ENCODE assay signal across 17 cellular contexts in the genomic region with DNA sequence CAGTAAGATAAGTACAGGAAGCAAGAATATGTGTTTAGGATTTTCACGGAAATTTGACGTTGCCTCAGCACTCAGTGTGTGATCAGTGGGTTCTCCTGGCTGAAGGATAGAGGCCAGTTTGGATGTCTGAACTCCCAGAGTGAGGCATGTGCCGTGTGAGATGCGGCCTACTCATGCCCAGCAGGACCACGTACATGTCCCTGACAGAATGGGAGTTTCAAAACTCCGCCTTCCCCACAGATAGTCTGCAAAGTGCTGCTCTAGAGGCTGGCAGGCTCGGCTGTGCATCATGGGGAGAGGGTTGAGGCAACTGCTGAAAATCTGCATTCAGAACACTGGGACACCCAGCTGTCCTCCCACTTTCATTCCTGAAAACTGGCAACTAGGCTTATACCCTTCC. TPM values are rescaled to one million over a fixed set of nuclear protein-coding genes. Genes with fewer than 3 reads are reported as not detected.
DNase-seq lines count a peak whose midpoint lies in the region; ATAC-seq, FAIRE-seq and TF ChIP-seq lines count a peak whose summit lies in the region.
"Had no signal": no experiment of that assay in that cellular context is flagged by ENCODE, and none has a peak within 500 bp of the region (broad histone marks: within the 10 kb centered on the region; RNA-seq: fewer than 3 reads in every experiment).

No MANE protein-coding gene starts in this region.

- POLR2A ChIA-PET in K562 (lab: Yijun Ruan, JAX) = no interaction called here
- POLR2A ChIA-PET in RWPE1 (lab: Yijun Ruan, JAX; ENCODE audit: low non-redundant PET) = no interaction called here

- H3K4me3 ChIP-seq in heart left ventricle (no peak overlapping the region), K562 (no peak overlapping the region)
- H3K4me3 ChIP-seq: MG63 had no signal

- H3K27me3 ChIP-seq in heart left ventricle (no peaks in the 10 kb centered on the region), K562 (ENCODE audit: control insufficient read depth in 2 of 2, insufficient read depth in 2 of 2, low read length in 2 of 2) (no peaks in the 10 kb centered on the region)
- H3K27me3 ChIP-seq: MG63 had no signal

- TF ChIP-seq CTCF in heart left ventricle (IDR thresholded peaks at IDR 0.05) (no peak), K562 (IDR thresholded peaks at IDR 0.05 in 2 of 3, conservative IDR thresholded peaks at IDR 0.05 in 1 of 3; ENCODE audit: insufficient read depth in 2 of 3, low read depth in 1 of 3, low read length in 3 of 3) (no peak), RWPE1 (conservative IDR thresholded peaks at IDR 0.05; ENCODE audit: low read depth) (no peak)

- WGBS in heart left ventricle, 4 donors = 65 to 77% (median 67%) methylated on average over 7 of the region's 7 CpGs
- WGBS in K562 (ENCODE audit: insufficient coverage, low coverage, missing lambda C conversion rate) = 61% methylated on average over 7 of the region's 7 CpGs

- ATAC-seq in Right ventricle myocardium inferior = peak; percentile 27
- ATAC-seq in heart left ventricle = no peak
- ATAC-seq in K562 = no peak
- no peak for ATAC-seq in GM18858 (IDR thresholded peaks at IDR 0.05; ENCODE audit: unreplicated experiment)
- no peak for ATAC-seq in GM18517 (IDR thresholded peaks at IDR 0.05; ENCODE audit: unreplicated experiment)
- ATAC-seq: PC-3 had no signal

- H3K4me1 ChIP-seq in heart left ventricle (peaks cover 6 to 57% (median 30%) of the 10 kb centered on the region in 12 donors), K562 (replicated peaks in 1 of 2; ENCODE audit: control insufficient read depth in 2 of 2, insufficient read depth in 2 of 2, low read length in 2 of 2) (peaks cover 0 to 7% of the 10 kb centered on the region in 2 experiments; a peak in 3 of 5 replicates)

- H3K27ac ChIP-seq in heart left ventricle = peak overlapping the region in 5 of 12 donors; percentile 8 to 52 (median 27)
- no peak overlapping the region for H3K27ac ChIP-seq in K562 (ENCODE audit: extremely low read depth, low read depth, low read length)
- H3K27ac ChIP-seq in RWPE1 = no peak overlapping the region

- H3K9me3 ChIP-seq in heart left ventricle = no peaks in the 10 kb centered on the region
- H3K9me3 ChIP-seq in K562 (replicated peaks; ENCODE audit: control insufficient read depth, insufficient read depth, low read depth, low read length) = no peaks in the 10 kb centered on the region
- H3K9me3 ChIP-seq: MG63 had no signal

- TF ChIP-seq EP300 in K562 (IDR thresholded peaks at IDR 0.05; ENCODE audit: low read length) = no peak

- H3K79me2 ChIP-seq in K562 (ENCODE audit: control insufficient read depth, insufficient read depth, low read length) = no peaks in the 10 kb centered on the region

- intact Hi-C loops in Right ventricle myocardium inferior (cut with DNase I) = no loop called here
- intact Hi-C loops in heart left ventricle (cut with DNase I) = loop anchor here in 3 of 10 donors (5.0 kb wide), 2 partner anchors 37 to 42 kb away; no protein-coding TSS in a partner anchor
- intact Hi-C loops in K562 (cut with micrococcal nuclease) = no loop called here

- no peaks in the 10 kb centered on the region for H4K20me1 ChIP-seq in K562 (replicated peaks; ENCODE audit: control insufficient read depth, insufficient read depth, low read length)

- H3K9me1 ChIP-seq in K562 (ENCODE audit: control insufficient read depth, insufficient read depth, low read length) = no peaks in the 10 kb centered on the region

- no peak for DNase-seq in Right ventricle myocardium inferior (ENCODE audit: missing footprints)
- DNase-seq in heart left ventricle = no peak
- DNase-seq in K562 (ENCODE audit: extremely low read depth in 1 of 4, low spot score in 3 of 4) = no peak
- peak; percentile 49 for DNase-seq in islet precursor cell
- no peak for DNase-seq in urothelium cell line (ENCODE audit: low spot score)
- DNase-seq in RWPE1 (ENCODE audit: low spot score) = no peak
- DNase-seq: CD4-positive, alpha-beta memory T cell; GOT3; MG63; NCI-H1092; NCI-H2081 treated with DMSO at 0.1 percent for 48 hours; NCI-H510A; NCI-H774; PC-3 had no signal

- H3K9ac ChIP-seq in K562 (ENCODE audit: insufficient read depth in 1 of 2, low read depth in 2 of 2, low read length in 2 of 2) = no peak overlapping the region

- no TSS peak for BruUV-seq in K562 (replicated peaks; lab: Mats Ljungman, UMichigan)

- H3K4me2 ChIP-seq in K562 (ENCODE audit: insufficient read depth, low read length) = no peak overlapping the region

- no peak for TF ChIP-seq RAD21 in K562 (CRISPR knock-in tag; conservative IDR thresholded peaks at IDR 0.05 in 1 of 2, IDR thresholded peaks at IDR 0.05 in 1 of 2)

- H3K36me3 ChIP-seq in heart left ventricle (no peaks in the 10 kb centered on the region), K562 (ENCODE audit: control insufficient read depth, insufficient read depth, low read length) (no peaks in the 10 kb centered on the region)
- H3K36me3 ChIP-seq: MG63 had no signal

- peak overlapping the region; percentile 76 for H2AFZ ChIP-seq in K562 (ENCODE audit: low read depth, low read length)

- CTCF ChIA-PET in K562 (lab: Yijun Ruan, JAX; ENCODE audit: low intra/inter-chr PET ratio) (no interaction called here), RWPE1 (lab: Yijun Ruan, JAX) (interaction anchor here (0.7 kb wide), 2 partner anchors 9 to 162 kb away, joined by 3 to 6 read pairs; no protein-coding TSS in a partner anchor)

- TF ChIP-seq POLR2A in heart left ventricle (IDR thresholded peaks at IDR 0.05) = no peak
- TF ChIP-seq POLR2A in K562 (conservative IDR thresholded peaks at IDR 0.05) = no peak

- in situ Hi-C loops in K562 (cut with MboI) = no loop called here

- FAIRE-seq in K562 (lab: Jason Lieb, UNC) (no peak), urothelium cell line (lab: Jason Lieb, UNC) (peak; percentile 32)

TF ChIP-seq in K562, 482 proteins besides CTCF, POLR2A, EP300 and RAD21:
- TF ChIP-seq STAT5B (CRISPR knock-in tag; IDR thresholded peaks at IDR 0.05) (no peak), XRCC4 (IDR thresholded peaks at IDR 0.05; ENCODE audit: extremely low read depth, insufficient read depth, insufficient read length) (no peak), MAFF (IDR thresholded peaks at IDR 0.05; ENCODE audit: low read length) (no peak), ZNF197 (CRISPR knock-in tag; IDR thresholded peaks at IDR 0.05; ENCODE audit: low read depth) (no peak), ESRRB (CRISPR knock-in tag; IDR thresholded peaks at IDR 0.05; ENCODE audit: borderline replicate concordance) (no peak), ZNF354B (CRISPR knock-in tag; IDR thresholded peaks at IDR 0.05) (no peak), CAMTA2 (CRISPR knock-in tag; conservative IDR thresholded peaks at IDR 0.05) (no peak), ZNF57 (CRISPR knock-in tag; IDR thresholded peaks at IDR 0.05) (no peak), DACH1 (IDR thresholded peaks at IDR 0.05; ENCODE audit: partially characterized antibody) (no peak), NR2F6 (CRISPR knock-in tag; IDR thresholded peaks at IDR 0.05) (no peak), GATAD2B (IDR thresholded peaks at IDR 0.05; ENCODE audit: borderline replicate concordance) (no peak)
- TF ChIP-seq, protein P1, sequence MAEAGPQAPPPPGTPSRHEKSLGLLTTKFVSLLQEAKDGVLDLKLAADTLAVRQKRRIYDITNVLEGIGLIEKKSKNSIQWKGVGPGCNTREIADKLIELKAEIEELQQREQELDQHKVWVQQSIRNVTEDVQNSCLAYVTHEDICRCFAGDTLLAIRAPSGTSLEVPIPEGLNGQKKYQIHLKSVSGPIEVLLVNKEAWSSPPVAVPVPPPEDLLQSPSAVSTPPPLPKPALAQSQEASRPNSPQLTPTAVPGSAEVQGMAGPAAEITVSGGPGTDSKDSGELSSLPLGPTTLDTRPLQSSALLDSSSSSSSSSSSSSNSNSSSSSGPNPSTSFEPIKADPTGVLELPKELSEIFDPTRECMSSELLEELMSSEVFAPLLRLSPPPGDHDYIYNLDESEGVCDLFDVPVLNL (CRISPR knock-in tag; IDR thresholded peaks at IDR 0.05; ENCODE audit: low read depth) = no peak
- TF ChIP-seq, protein P2, sequence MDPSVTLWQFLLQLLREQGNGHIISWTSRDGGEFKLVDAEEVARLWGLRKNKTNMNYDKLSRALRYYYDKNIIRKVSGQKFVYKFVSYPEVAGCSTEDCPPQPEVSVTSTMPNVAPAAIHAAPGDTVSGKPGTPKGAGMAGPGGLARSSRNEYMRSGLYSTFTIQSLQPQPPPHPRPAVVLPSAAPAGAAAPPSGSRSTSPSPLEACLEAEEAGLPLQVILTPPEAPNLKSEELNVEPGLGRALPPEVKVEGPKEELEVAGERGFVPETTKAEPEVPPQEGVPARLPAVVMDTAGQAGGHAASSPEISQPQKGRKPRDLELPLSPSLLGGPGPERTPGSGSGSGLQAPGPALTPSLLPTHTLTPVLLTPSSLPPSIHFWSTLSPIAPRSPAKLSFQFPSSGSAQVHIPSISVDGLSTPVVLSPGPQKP (CRISPR knock-in tag; IDR thresholded peaks at IDR 0.05) = no peak

RNA-seq across cellular contexts. Expression of a gene that starts 58.3 kb away (rescaled TPM):
- total RNA-seq in Right ventricle myocardium inferior = 8.6 TPM
- total RNA-seq in heart left ventricle = 1 to 10 TPM; 2.8 to 9.1 (median 5.2) TPM
- polyA plus RNA-seq in heart left ventricle = 10 to 100 TPM in 1 of 2 donors, 1 to 10 TPM in 1; 4.2 to 15.0 TPM
- 1.9 and 2.7 TPM in 2 replicates for total RNA-seq in K562 (2011; cell fraction: chromatin; rRNA removed; ENCODE audit: low replicate concordance)
- 2.0 and 2.1 TPM in 2 replicates for total RNA-seq in K562 (2011; cell fraction: nucleolus; rRNA removed)
- 1.5 TPM in 2 replicates for total RNA-seq in K562 (2011; cell fraction: nucleoplasm; rRNA removed)
- 3.6 and 4.5 TPM in 2 replicates for total RNA-seq in K562 (2014; rRNA removed)
- total RNA-seq in K562 (2014; rRNA removed; fragmentation: Illumina TruSeq; extraction: Trizol) = 1.7 and 3.3 TPM in 2 replicates
- total RNA-seq in K562 (2015; rRNA removed; fragmentation: Illumina TruSeq; extraction: Trizol) = 4.0 and 4.9 TPM in 2 replicates
- 2.3 and 2.6 TPM in 2 replicates for total RNA-seq in K562 (2021)
- 3.6 and 5.3 TPM in 2 replicates for polyA plus RNA-seq in K562 (2011; rRNA removed)
- 13.1 and 19.4 TPM in 2 replicates for polyA plus RNA-seq in K562 (2011; cell fraction: cytosol; rRNA removed)
- polyA plus RNA-seq in K562 (2011; cell fraction: nucleus; rRNA removed) = 4.1 and 4.4 TPM in 2 replicates
- polyA plus RNA-seq in K562 (2012) = 5.8 and 7.2 TPM in 2 replicates
- 6.5 and 7.3 TPM in 2 replicates for polyA plus RNA-seq in K562 (2014; fragmentation: Illumina TruSeq; extraction: Trizol)
- 10 to 100 TPM; 10.6 to 16.0 TPM for polyA plus RNA-seq in K562 (2014; fragmentation: Nextera tagmentation; extraction: Ambion mirVana)
- 4.3 and 4.8 TPM in 2 replicates for polyA plus RNA-seq in K562 (2014; rRNA removed)
- 5.5 and 8.4 TPM in 2 replicates for polyA minus RNA-seq in K562 (2011; rRNA and poly(A)+ RNA removed)
- 2.9 and 3.7 TPM in 2 replicates for polyA minus RNA-seq in K562 (2011; cell fraction: cytosol; rRNA and poly(A)+ RNA removed)
- 0.81 and 2.6 TPM in 2 replicates for polyA minus RNA-seq in K562 (2011; cell fraction: nucleus; rRNA and poly(A)+ RNA removed)
- total RNA-seq: A172, PC-3 had no signal
